ENCODE assay signal across 6 cellular contexts in genomic region chr6:30615958-30616810, GRCh38. TPM values are rescaled to one million over a fixed set of nuclear protein-coding genes. Genes with fewer than 3 reads are reported as not detected.
DNase-seq lines count a peak whose midpoint lies in the region; ATAC-seq and TF ChIP-seq lines count a peak whose summit lies in the region.

No MANE protein-coding gene starts in this region.

- no peak for ATAC-seq in HG03457 (IDR thresholded peaks at IDR 0.05; ENCODE audit: unreplicated experiment)

- H3K27ac Mint-ChIP-seq in glutamatergic neuron (ENCODE audit: unreplicated experiment), result peak overlapping the region; percentile 99

- DNase-seq in stimulated activated CD4-positive, alpha-beta T cell treated with anti-CD3 and anti-CD28 coated beads, Interleukin-4, amount 100 ng/mL, for 24 hours, result peak; percentile 41
- no peak for DNase-seq in stimulated activated CD4-positive, alpha-beta T cell treated with anti-CD3 and anti-CD28 coated beads, Interleukin-15, amount 100 ng/mL, for 24 hours
- peak; percentile 24 for DNase-seq in glutamatergic neuron

- peaks cover 28% of the 10 kb centered on the region for H3K27me3 Mint-ChIP-seq in glutamatergic neuron (ENCODE audit: unreplicated experiment)

- H3K4me1 ChIP-seq in stomach smooth muscle (ENCODE audit: control insufficient read depth, insufficient read depth, low read length), result peaks cover 31% of the 10 kb centered on the region

- H3K36me3 Mint-ChIP-seq in glutamatergic neuron (ENCODE audit: unreplicated experiment), result peaks cover 10% of the 10 kb centered on the region

- H3K4me1 Mint-ChIP-seq in glutamatergic neuron (ENCODE audit: low read depth, unreplicated experiment), result peaks cover 26% of the 10 kb centered on the region

- peaks cover 32% of the 10 kb centered on the region for H3K9me3 Mint-ChIP-seq in glutamatergic neuron (ENCODE audit: unreplicated experiment)

- H3K27ac ChIP-seq in VCaP (peak overlapping the region; percentile 97), stomach smooth muscle (ENCODE audit: low read length) (peak overlapping the region; percentile 99)

- H3K27me3 ChIP-seq in stomach smooth muscle (ENCODE audit: control insufficient read depth in 1 of 2, insufficient read depth in 2 of 2, low read length in 2 of 2), result no peaks in the 10 kb centered on the region

- H3K4me3 ChIP-seq in stomach smooth muscle (ENCODE audit: low read length in 2 of 2), result peak overlapping the region; percentile 76 to 94

- H3K9ac ChIP-seq in stomach smooth muscle (ENCODE audit: low read length in 2 of 2), result peak overlapping the region; percentile 96 to 100

- peak overlapping the region; percentile 97 for H3K4me3 Mint-ChIP-seq in glutamatergic neuron (ENCODE audit: unreplicated experiment)

- H3K36me3 ChIP-seq in stomach smooth muscle (ENCODE audit: control insufficient read depth in 2 of 2, insufficient read depth in 2 of 2, low read length in 2 of 2), result peaks cover 19 to 23% of the 10 kb centered on the region in 2 donors

- H3K9me3 ChIP-seq in stomach smooth muscle (ENCODE audit: control insufficient read depth in 2 of 2, low read length in 2 of 2), result no peaks in the 10 kb centered on the region

- TF ChIP-seq CTCF in VCaP (conservative IDR thresholded peaks at IDR 0.05), result no peak
- peak; percentile 14 for TF ChIP-seq CTCF in glutamatergic neuron (IDR thresholded peaks at IDR 0.05; ENCODE audit: partially characterized antibody, unreplicated experiment)

RNA-seq across cellular contexts. Expression of gene PPP1R10, which starts 0.9 kb away (rescaled TPM):
- 99.7 TPM for total RNA-seq in glutamatergic neuron (ENCODE audit: unreplicated experiment)

RNA-seq across cellular contexts. Expression of gene MRPS18B, which starts 1.5 kb away (rescaled TPM):
- total RNA-seq in glutamatergic neuron (ENCODE audit: unreplicated experiment), result 40.0 TPM

RNA-seq across cellular contexts. Expression of gene ATAT1, which starts 10.5 kb away (rescaled TPM):
- total RNA-seq in glutamatergic neuron (ENCODE audit: unreplicated experiment), result 131 TPM

RNA-seq across cellular contexts. Expression of gene C6orf136, which starts 30.7 kb away (rescaled TPM):
- total RNA-seq in glutamatergic neuron (ENCODE audit: unreplicated experiment), result 13.7 TPM

RNA-seq across cellular contexts. Expression of gene ABCF1, which starts 44.9 kb away (rescaled TPM):
- total RNA-seq in glutamatergic neuron (ENCODE audit: unreplicated experiment), result 62.7 TPM
